In the genomic region with DNA sequence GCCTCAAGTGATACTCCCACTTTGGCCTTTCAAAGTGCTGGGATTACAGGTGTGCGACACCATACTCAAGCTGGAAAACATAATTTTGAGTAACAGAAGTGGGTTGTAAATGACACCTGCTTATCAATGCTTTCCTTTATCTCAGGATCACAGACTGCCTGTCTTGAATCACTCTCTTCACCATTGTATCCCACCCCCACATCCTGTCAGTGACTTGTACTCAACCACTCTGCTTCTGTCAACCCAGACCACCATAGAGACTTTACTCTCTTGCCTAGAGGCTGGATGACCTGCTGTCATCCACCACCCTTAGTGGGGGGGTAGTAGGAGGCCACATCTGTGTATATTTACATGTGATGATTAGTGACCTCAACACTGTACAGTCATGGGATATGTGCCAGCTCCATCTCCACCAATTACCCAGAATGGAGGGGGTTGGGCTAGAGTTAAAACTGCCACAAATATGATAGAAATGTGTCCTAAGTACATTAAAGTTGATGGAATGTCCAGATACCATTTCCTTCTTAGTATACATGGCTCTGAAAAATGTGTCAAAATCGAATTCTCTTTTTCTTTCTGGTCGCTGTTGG, we compare ENCODE assay signal across 18 cellular contexts.
DNase-seq lines count a peak whose midpoint lies in the region; ATAC-seq, FAIRE-seq and TF ChIP-seq lines count a peak whose summit lies in the region.
"Had no signal": no experiment of that assay in that cellular context is flagged by ENCODE, and none has a peak within 500 bp of the region (broad histone marks: within the 10 kb centered on the region; RNA-seq: fewer than 3 reads in every experiment).

No MANE protein-coding gene starts in this region.

- H3K18ac ChIP-seq in mesenchymal stem cell (ENCODE audit: low read depth in 1 of 2, low read length in 2 of 2) = no peak overlapping the region

- no peak overlapping the region for H3K14ac ChIP-seq in mesenchymal stem cell (ENCODE audit: low read length in 2 of 2)

- WGBS in mesenchymal stem cell = 32% methylated on average over 2 of the region's 3 CpGs

- no peak overlapping the region for H4K91ac ChIP-seq in mesenchymal stem cell (ENCODE audit: low read length)

- no peaks in the 10 kb centered on the region for H3K9me1 ChIP-seq in endothelial cell of umbilical vein (replicated peaks; ENCODE audit: control insufficient read depth, extremely low read depth, insufficient read depth, low read length)

- H2AK5ac ChIP-seq in mesenchymal stem cell (ENCODE audit: low read length, severe bottlenecking) = no peak overlapping the region

- H3K4me2 ChIP-seq in endothelial cell of umbilical vein (ENCODE audit: insufficient read depth, low read length) = no peak overlapping the region
- no peak overlapping the region for H3K4me2 ChIP-seq in mesenchymal stem cell (ENCODE audit: low read length, poor library complexity, severe bottlenecking)
- H3K4me2 ChIP-seq: SK-N-SH had no signal

- H2BK120ac ChIP-seq in mesenchymal stem cell (ENCODE audit: low read depth, low read length) = no peak overlapping the region

- FAIRE-seq in HTR-8/SVneo (lab: Jason Lieb, UNC) (peak; percentile 20), endothelial cell of umbilical vein (lab: Jason Lieb, UNC) (no peak)
- FAIRE-seq: D721Med, GM19239 had no signal

- POLR2A ChIA-PET in endothelial cell of umbilical vein (lab: Charles Lee) = no interaction called here

- no peak for TF ChIP-seq POLR2A in endothelial cell of umbilical vein (IDR thresholded peaks at IDR 0.05; ENCODE audit: low read depth, low read length)

- H2BK15ac ChIP-seq in mesenchymal stem cell (ENCODE audit: low read depth, poor library complexity, severe bottlenecking) = no peak overlapping the region

- BruUV-seq in endothelial cell of umbilical vein (replicated peaks; lab: Mats Ljungman, UMichigan) = no TSS peak

- TF ChIP-seq CTCF in endothelial cell of umbilical vein (IDR thresholded peaks at IDR 0.05; ENCODE audit: extremely low read depth in 1 of 2, insufficient read depth in 1 of 2, low read depth in 1 of 2, low read length in 2 of 2) = no peak

- CTCF ChIA-PET in endothelial cell of umbilical vein (lab: Charles Lee) = no interaction called here

- H3K79me2 ChIP-seq in endothelial cell of umbilical vein (ENCODE audit: control insufficient read depth, insufficient read depth, low read length) = no peaks in the 10 kb centered on the region

- H3K27me3 ChIP-seq in endothelial cell of umbilical vein (ENCODE audit: control insufficient read depth in 2 of 2, insufficient read depth in 2 of 2, low read length in 2 of 2) = no peaks in the 10 kb centered on the region
- no peaks in the 10 kb centered on the region for H3K27me3 ChIP-seq in mesenchymal stem cell (ENCODE audit: control insufficient read depth in 1 of 2, insufficient read depth in 1 of 2, low read length in 2 of 2)

- no peak overlapping the region for H3K4me3 ChIP-seq in endothelial cell of umbilical vein (replicated peaks in 1 of 3; ENCODE audit: insufficient read depth in 1 of 3, low read depth in 1 of 3, low read length in 3 of 3)
- no peak overlapping the region for H3K4me3 ChIP-seq in mesenchymal stem cell (ENCODE audit: insufficient read depth in 1 of 2, low read depth in 1 of 2, low read length in 2 of 2)

- intact Hi-C loops in endothelial cell of umbilical vein (cut with micrococcal nuclease) = no loop called here

- H3K9me3 ChIP-seq in endothelial cell of umbilical vein (replicated peaks; ENCODE audit: control insufficient read depth, insufficient read depth, low read length) (no peaks in the 10 kb centered on the region), mesenchymal stem cell (ENCODE audit: control insufficient read depth, low read length) (no peaks in the 10 kb centered on the region)
- H3K9me3 ChIP-seq: SK-N-SH had no signal

- no peak overlapping the region for H3K4ac ChIP-seq in mesenchymal stem cell (ENCODE audit: low read depth in 1 of 2, low read length in 2 of 2)

- H2BK12ac ChIP-seq in mesenchymal stem cell (ENCODE audit: low read length in 2 of 2) = no peak overlapping the region

- H3K4me1 ChIP-seq in endothelial cell of umbilical vein (ENCODE audit: control insufficient read depth, extremely low read depth, insufficient read depth, low read length) = peaks cover 26% of the 10 kb centered on the region
- no peaks in the 10 kb centered on the region for H3K4me1 ChIP-seq in mesenchymal stem cell (ENCODE audit: control insufficient read depth, insufficient read depth, low read depth, low read length)

- H3K23ac ChIP-seq in mesenchymal stem cell (ENCODE audit: low read length in 2 of 2) = no peak overlapping the region

- no peak overlapping the region for H3K9ac ChIP-seq in endothelial cell of umbilical vein (replicated peaks; ENCODE audit: extremely low read depth, insufficient read depth, low read length)
- peak overlapping the region; percentile 20 for H3K9ac ChIP-seq in mesenchymal stem cell (ENCODE audit: low read length)
- H3K9ac ChIP-seq: SK-N-SH had no signal

- H4K20me1 ChIP-seq in endothelial cell of umbilical vein (replicated peaks; ENCODE audit: control insufficient read depth, extremely low read depth, insufficient read depth, low read length) = no peaks in the 10 kb centered on the region

- no peaks in the 10 kb centered on the region for H3K36me3 ChIP-seq in endothelial cell of umbilical vein (ENCODE audit: control insufficient read depth in 2 of 2, extremely low read depth in 1 of 2, insufficient read depth in 2 of 2, low read length in 2 of 2)
- H3K36me3 ChIP-seq in mesenchymal stem cell (ENCODE audit: control insufficient read depth in 1 of 2, insufficient read depth in 2 of 2, low read depth in 1 of 2, low read length in 2 of 2) = no peaks in the 10 kb centered on the region

- DNase-seq in EL = peak; percentile 88
- peak; percentile 8 for DNase-seq in HTR-8/SVneo (ENCODE audit: insufficient read length, low spot score)
- DNase-seq in endothelial cell of umbilical vein (ENCODE audit: low read depth, low spot score) = no peak
- no peak for DNase-seq in mesenchymal stem cell
- DNase-seq in COLO668 (lab: John Stamatoyannopoulos, UW; ENCODE audit: unreplicated experiment) = no peak
- no peak for DNase-seq in HK-2 (ENCODE audit: unreplicated experiment)
- no peak for DNase-seq in inferior parietal cortex (ENCODE audit: extremely low spot score)
- DNase-seq: CD4-positive, CD25-positive, alpha-beta regulatory T cell; DMS79 treated with DMSO at 0.1 percent for 48 hours; MM.1S; NCI-H1105; NCI-H1694 treated with DMSO at 0.1 percent for 48 hours; NCI-H774; Right ventricle myocardium superior; SK-N-SH had no signal

- no peak overlapping the region for H4K8ac ChIP-seq in mesenchymal stem cell (ENCODE audit: low read length)

- no peak overlapping the region for H2BK5ac ChIP-seq in mesenchymal stem cell (ENCODE audit: low read depth, low read length, poor library complexity, severe bottlenecking)

- H2AFZ ChIP-seq in endothelial cell of umbilical vein (ENCODE audit: low read depth, low read length) = no peak overlapping the region
- no peak overlapping the region for H2AFZ ChIP-seq in mesenchymal stem cell (ENCODE audit: low read depth, low read length)

- no peak for ATAC-seq in GM18511 (IDR thresholded peaks at IDR 0.05; ENCODE audit: unreplicated experiment)

- H3K27ac ChIP-seq in endothelial cell of umbilical vein (ENCODE audit: insufficient read depth, low read depth, low read length) (no peak overlapping the region), mesenchymal stem cell (ENCODE audit: low read length, poor library complexity, severe bottlenecking) (no peak overlapping the region)

- no peaks in the 10 kb centered on the region for H3K79me1 ChIP-seq in mesenchymal stem cell (replicated peaks; ENCODE audit: low read length, poor library complexity, severe bottlenecking)

- dilution Hi-C loops in endothelial cell of umbilical vein (cut with MboI; ENCODE audit: extremely low pct_ligation_motif_present, low sequenced_read_pairs) = no loop called here

TF ChIP-seq in endothelial cell of umbilical vein, 7 proteins besides CTCF, POLR2A, EP300 and RAD21:
- TF ChIP-seq GATA2 (IDR thresholded peaks at IDR 0.05; ENCODE audit: insufficient read depth, insufficient read length, low read depth, low read length) = peak; percentile 55
- no peak for TF ChIP-seq JUN (IDR thresholded peaks at IDR 0.05; ENCODE audit: borderline replicate concordance, insufficient read depth, insufficient read length, low read depth)

Comparison
In these comparisons a context has a peak if more than half of its experiments do, and no peak if none do; other contexts are left out.
1. DNase-seq: peak in EL (single experiment) and HTR-8/SVneo (single experiment); none in endothelial cell of umbilical vein (single experiment), mesenchymal stem cell (single experiment), COLO668 (single experiment), HK-2 (single experiment) and inferior parietal cortex (single experiment).